ENCODE assay signal across 30 cellular contexts in genomic region chr18:45208164-45208563, GRCh38.
"Had no signal": no experiment of that assay in that cellular context is flagged by ENCODE, and none has a peak within 500 bp of the region (broad histone marks: within the 10 kb centered on the region; RNA-seq: fewer than 3 reads in every experiment).

No MANE protein-coding gene starts in this region.

- H3K9me3 ChIP-seq: SJCRH30 had no signal

- H3K4me2 ChIP-seq: PC-9 had no signal

- H2AFZ ChIP-seq: PC-9 had no signal

- H3K4me1 ChIP-seq: SJCRH30 had no signal

- FAIRE-seq: RCC 7860 had no signal

- H3K9me3 Mint-ChIP-seq: T-cell had no signal

- H3K36me3 ChIP-seq: SJCRH30 had no signal

- H3K36me3 Mint-ChIP-seq: T-cell had no signal

- DNase-seq: Karpas-422, MM.1S, MV-4-11, NCI-H1092, NCI-H1105, NCI-H1417 treated with DMSO at 0.1 percent for 48 hours, NCI-H1436 treated with DMSO at 0.1 percent for 48 hours, NCI-H1694 treated with DMSO at 0.1 percent for 48 hours, NCI-H187 treated with DMSO at 0.1 percent for 48 hours, NCI-H2029, NCI-H2081, NCI-H2171 treated with DMSO at 0.1 percent for 48 hours, NCI-H2227 treated with DMSO at 0.1 percent for 48 hours, NCI-H345, NCI-H446, NCI-H510A treated with DMSO at 0.1 percent for 48 hours, NCI-H524 treated with DMSO at 0.1 percent for 48 hours, NCI-H526 treated with DMSO at 0.1 percent for 48 hours, NCI-H82, PC-9, SHP77, SIG-M5, SJCRH30, T-cell had no signal

- H3K27me3 ChIP-seq: SJCRH30 had no signal

- H3K4me1 Mint-ChIP-seq: T-cell had no signal

- H3K27ac ChIP-seq: PC-9, RWPE1, SJCRH30, SK-N-MC had no signal

- H3K4me3 ChIP-seq: PC-9, SJCRH30, SK-N-MC had no signal

- H3K4me3 Mint-ChIP-seq: T-cell had no signal

- ATAC-seq: Panc1, Right ventricle myocardium inferior, SK-N-SH treated with all-trans-retinoic acid at 6 μM for 48 hours, T-cell had no signal

- H3K27ac Mint-ChIP-seq: T-cell had no signal
